8 cellular contexts compared by ENCODE assay signal in genomic region chr7:140342732-140343514, GRCh38. TPM values are rescaled to one million over a fixed set of nuclear protein-coding genes. Genes with fewer than 3 reads are reported as not detected.
DNase-seq lines count a peak whose midpoint lies in the region; ATAC-seq and TF ChIP-seq lines count a peak whose summit lies in the region.

No MANE protein-coding gene starts in this region.

- 60 to 65% methylated on average over 13 of the region's 13 CpGs for WGBS in lung, 2 donors

- peak; percentile 75 for DNase-seq in NCI-H82 (lab: John Stamatoyannopoulos, UW)
- no peak for DNase-seq in NCI-H82 treated with DMSO at 0.1 percent for 48 hours (lab: John Stamatoyannopoulos, UW; ENCODE audit: unreplicated experiment)
- DNase-seq in NCI-H460 (ENCODE audit: extremely low read depth, low read depth), result peak; percentile 4
- DNase-seq in caudate nucleus (lab: John Stamatoyannopoulos, UW), result peak in 37 of 61 donors; percentile 7 to 57 (median 19)
- peak; percentile 35 for DNase-seq in lung (ENCODE audit: low spot score)
- DNase-seq in activated effector memory CD4-positive, alpha-beta T cell treated with anti-CD3 and anti-CD28 coated beads, Interleukin-2, amount 50 U/mL, for 16 hours, result no peak
- no peak for DNase-seq in NCI-H1436 treated with DMSO at 0.1 percent for 48 hours (lab: John Stamatoyannopoulos, UW)
- DNase-seq in activated T-cell treated with anti-CD3 and anti-CD28 coated beads for 4 hours, result no peak

- peak; percentile 72 for ATAC-seq in lung (ENCODE audit: insufficient read depth, low FRiP score)

- no peaks in the 10 kb centered on the region for H3K4me1 ChIP-seq in lung (ENCODE audit: control insufficient read depth in 2 of 2, insufficient read depth in 2 of 2, low read length in 2 of 2)

- H3K4me3 ChIP-seq in lung, result no peak overlapping the region

- H3K9me3 ChIP-seq in lung (ENCODE audit: control insufficient read depth in 2 of 2, insufficient read depth in 1 of 2, low read length in 1 of 2), result no peaks in the 10 kb centered on the region

- H3K36me3 ChIP-seq in lung (ENCODE audit: control insufficient read depth in 2 of 2, insufficient read depth in 2 of 2, low read length in 2 of 2), result peaks cover 14 to 26% of the 10 kb centered on the region in 2 donors

- TF ChIP-seq CTCF in lung (IDR thresholded peaks at IDR 0.05; ENCODE audit: control extremely low read depth, extremely low read depth), result peak; percentile 39

- no peak overlapping the region for H3K27ac ChIP-seq in caudate nucleus (ENCODE audit: low read depth, low read length)
- no peak overlapping the region for H3K27ac ChIP-seq in lung (ENCODE audit: low read depth in 1 of 2, low read length in 1 of 2)

- no peaks in the 10 kb centered on the region for H3K27me3 ChIP-seq in lung (ENCODE audit: control insufficient read depth, insufficient read depth)

RNA-seq across cellular contexts. Expression of gene SLC37A3, which starts 55.4 kb away (rescaled TPM):
- total RNA-seq in NCI-H460 (2014; rRNA removed; shearing (Covaris generic)), result 30.0 and 34.4 TPM in 2 replicates
- 89.6 and 125 TPM in 2 replicates for polyA plus RNA-seq in NCI-H460 (2014; cell fraction: nucleus; rRNA removed)
- total RNA-seq in lung, result 10 to 100 TPM; 31.3 to 53.4 TPM
- 10 to 100 TPM; 19.2 to 22.3 TPM for polyA plus RNA-seq in lung

Comparison
In these comparisons a context has a peak if more than half of its experiments do, and no peak if none do; other contexts are left out.
1. DNase-seq: peak in NCI-H82 (single experiment), NCI-H460 (single experiment), caudate nucleus (37 of 61) and lung (single experiment); none in NCI-H82 treated with DMSO at 0.1 percent for 48 hours (single experiment), activated effector memory CD4-positive, alpha-beta T cell treated with anti-CD3 and anti-CD28 coated beads, Interleukin-2, amount 50 U/mL, for 16 hours (single experiment), NCI-H1436 treated with DMSO at 0.1 percent for 48 hours (single experiment) and activated T-cell treated with anti-CD3 and anti-CD28 coated beads for 4 hours (single experiment).